ENCODE assay signal across 8 cellular contexts in the genomic region with DNA sequence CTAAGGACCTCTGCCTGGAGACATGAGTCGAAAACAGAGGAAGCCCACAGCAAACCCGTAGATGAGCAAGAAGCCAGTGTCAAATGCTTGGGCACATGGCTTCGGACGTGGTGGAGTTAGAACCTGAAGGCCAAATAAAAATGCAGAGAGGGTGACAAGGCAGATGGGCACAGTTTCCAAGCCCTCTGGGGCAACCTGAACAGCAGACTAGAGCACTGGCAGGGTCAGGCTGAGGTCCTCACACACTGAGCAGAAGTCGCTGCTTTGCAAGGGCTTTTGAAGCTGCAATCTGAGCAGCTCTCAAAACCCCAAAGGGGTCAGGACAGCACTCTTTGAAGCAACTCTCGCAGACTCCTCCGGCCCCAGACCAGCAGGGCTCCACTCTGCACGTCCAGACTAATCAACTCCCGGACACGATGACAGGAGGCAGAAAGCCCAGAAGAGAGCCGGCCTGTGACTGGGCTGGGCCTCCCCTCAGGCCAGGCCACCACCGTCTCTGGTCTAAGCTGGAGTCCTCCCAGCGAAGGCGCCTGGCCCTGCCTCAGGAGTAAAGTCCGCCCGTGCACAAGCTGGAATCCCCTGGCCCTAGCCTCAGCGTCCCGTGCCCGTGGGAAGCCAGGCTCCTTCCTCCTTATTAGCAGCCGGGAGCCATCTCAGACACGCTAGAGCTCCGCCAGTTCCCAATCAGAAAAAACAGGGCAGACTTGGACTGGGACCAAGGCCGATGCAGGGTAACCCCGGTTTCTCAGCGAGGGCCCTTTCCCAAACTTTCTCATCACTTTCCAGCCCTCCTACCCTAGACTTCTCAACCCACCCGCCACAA. TPM values are rescaled to one million over a fixed set of nuclear protein-coding genes. Genes with fewer than 3 reads are reported as not detected.
DNase-seq lines count a peak whose midpoint lies in the region; ATAC-seq, FAIRE-seq and TF ChIP-seq lines count a peak whose summit lies in the region.

No MANE protein-coding gene starts in this region.

- peaks cover 36% of the 10 kb centered on the region for H3K4me1 Mint-ChIP-seq in T-helper 17 cell

- TF ChIP-seq CTCF in AG10803 (conservative IDR thresholded peaks at IDR 0.05; ENCODE audit: low read length) (no peak), upper lobe of right lung (IDR thresholded peaks at IDR 0.05) (no peak)

- DNase-seq in AG10803 (ENCODE audit: low read depth) (peak; percentile 43), GM19239 (ENCODE audit: insufficient read length, low spot score) (no peak), T-helper 17 cell (no peak), epidermal melanocyte (ENCODE audit: insufficient read length, low spot score) (peak; percentile 15), upper lobe of right lung (peak; percentile 80), NK-92 (lab: John Stamatoyannopoulos, UW; ENCODE audit: unreplicated experiment) (no peak), NCI-H446 treated with DMSO at 0.1 percent for 48 hours (lab: John Stamatoyannopoulos, UW) (no peak)

- peak overlapping the region; percentile 95 for H3K27ac Mint-ChIP-seq in T-helper 17 cell

- peak overlapping the region; percentile 94 for H3K27ac ChIP-seq in upper lobe of right lung

- ATAC-seq in T-helper 17 cell (no peak), upper lobe of right lung (peak; percentile 0)

- H3K9me3 ChIP-seq in T-helper 17 cell (ENCODE audit: control insufficient read depth, low read length, poor library complexity, severe bottlenecking) (no peaks in the 10 kb centered on the region), mononuclear cell (ENCODE audit: low read depth, low read length) (no peaks in the 10 kb centered on the region), upper lobe of right lung (no peaks in the 10 kb centered on the region)

- peaks cover 58% of the 10 kb centered on the region for H3K4me1 ChIP-seq in mononuclear cell (ENCODE audit: insufficient read depth, low read length)
- peaks cover 42% of the 10 kb centered on the region for H3K4me1 ChIP-seq in upper lobe of right lung

- H3K36me3 Mint-ChIP-seq in T-helper 17 cell (ENCODE audit: low read depth) = no peaks in the 10 kb centered on the region

- H3K4me3 ChIP-seq in AG10803 (ENCODE audit: low read length) (peak overlapping the region; percentile 85), mononuclear cell (ENCODE audit: low read length) (peak overlapping the region; percentile 80), upper lobe of right lung (peak overlapping the region; percentile 88)

- FAIRE-seq in GM19239 (lab: Jason Lieb, UNC) = peak; percentile 51

- peaks cover 10% of the 10 kb centered on the region for H3K36me3 ChIP-seq in upper lobe of right lung

- intact Hi-C loops in upper lobe of right lung (cut with DNase I) = no loop called here

- H3K4me3 Mint-ChIP-seq in T-helper 17 cell = peak overlapping the region; percentile 94

- no peaks in the 10 kb centered on the region for H3K27me3 ChIP-seq in mononuclear cell (ENCODE audit: insufficient read depth, low read length)
- H3K27me3 ChIP-seq in upper lobe of right lung = no peaks in the 10 kb centered on the region

- H3K27me3 Mint-ChIP-seq in T-helper 17 cell = no peaks in the 10 kb centered on the region

RNA-seq across cellular contexts. Expression of a gene that starts 0.9 kb away (rescaled TPM):
- total RNA-seq in T-helper 17 cell (100 to 1,000 TPM in 1 of 2 donors, 10 to 100 TPM in 1; 95.3 to 106 TPM), mononuclear cell (56.0 TPM), upper lobe of right lung (74.6 TPM)

RNA-seq across cellular contexts. Expression of a gene that starts 14.1 kb away (rescaled TPM):
- 10 to 100 TPM; 44.2 to 54.3 TPM for total RNA-seq in T-helper 17 cell
- 13.2 TPM for total RNA-seq in mononuclear cell
- total RNA-seq in upper lobe of right lung = 39.4 TPM

RNA-seq across cellular contexts. Expression of a gene that starts 14.3 kb away (rescaled TPM):
- total RNA-seq in T-helper 17 cell = 10 to 100 TPM; 83.5 to 92.2 TPM
- total RNA-seq in mononuclear cell = 15.3 TPM
- total RNA-seq in upper lobe of right lung = 105 TPM

RNA-seq across cellular contexts. Expression of a gene that starts 31.9 kb away (rescaled TPM):
- total RNA-seq in T-helper 17 cell = 1 to 10 TPM; 3.6 to 4.0 TPM
- 0.10 TPM for total RNA-seq in mononuclear cell
- not detected for total RNA-seq in upper lobe of right lung

RNA-seq across cellular contexts. Expression of a gene that starts 40.2 kb away (rescaled TPM):
- total RNA-seq in T-helper 17 cell (not detected), mononuclear cell (not detected), upper lobe of right lung (not detected)

Comparison
In these comparisons a context has a peak if more than half of its experiments do, and no peak if none do; other contexts are left out.
1. DNase-seq: peak in AG10803 (single experiment), epidermal melanocyte (single experiment) and upper lobe of right lung (single experiment); none in GM19239 (single experiment), T-helper 17 cell (0 of 3), NK-92 (single experiment) and NCI-H446 treated with DMSO at 0.1 percent for 48 hours (single experiment).
2. Peak in every context shown above with its lines, with median percentiles within 50 percentile points of each other: H3K4me3 ChIP-seq.